21 cellular contexts compared by ENCODE assay signal in the genomic region with DNA sequence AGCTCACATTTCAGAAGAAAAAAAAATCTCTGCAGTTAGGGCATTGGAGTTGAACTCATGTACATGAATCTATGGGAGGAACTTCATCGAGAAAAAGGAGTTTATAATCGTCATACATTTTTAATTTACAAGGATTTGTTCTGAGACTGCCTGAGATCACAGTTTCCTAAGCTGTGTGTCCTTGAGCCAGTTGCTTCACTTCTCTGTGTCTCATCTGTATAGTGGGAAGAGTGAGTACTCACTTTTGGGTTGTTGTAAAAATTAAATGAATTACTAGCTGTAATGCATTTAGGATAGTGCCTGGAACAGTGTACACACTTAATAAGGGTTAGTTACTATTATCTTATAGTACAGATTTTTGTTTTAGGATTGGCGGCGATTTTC.
"Had no signal": no experiment of that assay in that cellular context is flagged by ENCODE, and none has a peak within 500 bp of the region (broad histone marks: within the 10 kb centered on the region; RNA-seq: fewer than 3 reads in every experiment).

No MANE protein-coding gene starts in this region.

- H3K9ac ChIP-seq: KMS-11 had no signal

- H3K27ac ChIP-seq: HL-60, KMS-11, SJSA1, SK-N-MC had no signal

- H3K27me3 ChIP-seq: SJSA1 had no signal

- H3K4me1 ChIP-seq: SJSA1 had no signal

- H3K4me2 ChIP-seq: KMS-11 had no signal

- H3K36me3 ChIP-seq: SJSA1 had no signal

- H3K9me3 ChIP-seq: SJSA1 had no signal

- DNase-seq: Kasumi-1, MM.1S, NCI-H1105, NCI-H1417, NCI-H1436 treated with DMSO at 0.1 percent for 48 hours, NCI-H187, NCI-H2029, NCI-H2081 treated with DMSO at 0.1 percent for 48 hours, NCI-H2171, NCI-H226, NCI-H446, NCI-H510A, NCI-H69, NCI-H774, Right ventricle myocardium superior, RPMI8226, SIG-M5 had no signal

- H3K4me3 ChIP-seq: SJSA1, SK-N-MC had no signal
